Comparison of ENCODE assay signal across 15 cellular contexts in genomic region chr10:31936933-31937332, GRCh38. TPM values are rescaled to one million over a fixed set of nuclear protein-coding genes. Genes with fewer than 3 reads are reported as not detected.
DNase-seq lines count a peak whose midpoint lies in the region; ATAC-seq, FAIRE-seq and TF ChIP-seq lines count a peak whose summit lies in the region.
"Had no signal": no experiment of that assay in that cellular context is flagged by ENCODE, and none has a peak within 500 bp of the region (broad histone marks: within the 10 kb centered on the region; RNA-seq: fewer than 3 reads in every experiment).

No MANE protein-coding gene starts in this region.

- no peak overlapping the region for H3K4me3 Mint-ChIP-seq in WTC11

- H3K9me3 Mint-ChIP-seq in WTC11: no peaks in the 10 kb centered on the region

- H3K36me3 ChIP-seq in hepatocyte (replicated peaks; ENCODE audit: insufficient read depth, low read depth) (no peaks in the 10 kb centered on the region), tibial nerve (no peaks in the 10 kb centered on the region)
- H3K36me3 ChIP-seq: prostate gland had no signal

- H3K4me3 ChIP-seq in hepatocyte: no peak overlapping the region
- no peak overlapping the region for H3K4me3 ChIP-seq in tibial nerve
- H3K4me3 ChIP-seq: prostate gland had no signal

- no peak for TF ChIP-seq POLR2A in tibial nerve (IDR thresholded peaks at IDR 0.05)

- H3K27ac Mint-ChIP-seq in WTC11: peak overlapping the region; percentile 58; the same call in 1 of the 2 replicates

- DNase-seq in Right ventricle myocardium superior (no peak), cardiac septum (ENCODE audit: low spot score) (no peak), WTC11 (ENCODE audit: low spot score) (no peak), hepatocyte (ENCODE audit: low spot score) (no peak), tibial nerve (ENCODE audit: low spot score in 2 of 2) (no peak), RCC 7860 (ENCODE audit: low spot score) (no peak), occipital lobe (lab: John Stamatoyannopoulos, UW) (no peak)
- DNase-seq: activated naive CD4-positive, alpha-beta T cell treated with Interleukin-2 at 50 U/mL for 16 hours; effector CD8-positive, alpha-beta T cell; NCI-H1930; NCI-H524; RPMI8226; substantia nigra had no signal

- no peaks in the 10 kb centered on the region for H4K20me1 ChIP-seq in hepatocyte (ENCODE audit: insufficient read depth, poor library complexity, severe bottlenecking)

- peaks cover 8% of the 10 kb centered on the region for H3K4me1 ChIP-seq in hepatocyte (ENCODE audit: insufficient read depth)
- H3K4me1 ChIP-seq in tibial nerve: peaks cover 0 to 23% (median 5%) of the 10 kb centered on the region in 4 donors
- H3K4me1 ChIP-seq: prostate gland had no signal

- ATAC-seq in Right ventricle myocardium superior (ENCODE audit: poor library complexity) (peak; percentile 18), WTC11 (no peak), HG02588 (IDR thresholded peaks at IDR 0.05; ENCODE audit: unreplicated experiment) (no peak)

- intact Hi-C loops in Right ventricle myocardium superior (cut with DNase I) (no loop called here), cardiac septum (cut with DNase I) (no loop called here)

- FAIRE-seq in RCC 7860 (lab: Jason Lieb, UNC): no peak

- WGBS in hepatocyte (ENCODE audit: low lambda C conversion rate, missing lambda C conversion rate): 63% methylated on average over 5 of the region's 5 CpGs
- WGBS in tibial nerve, 2 donors: 46 to 47% methylated on average over 5 of the region's 5 CpGs

- H3K4me2 ChIP-seq in hepatocyte: peak overlapping the region; percentile 29

- POLR2A ChIA-PET in WTC11 (lab: Charles Lee): no interaction called here

- peak overlapping the region; percentile 39 for H3K27ac ChIP-seq in hepatocyte
- peak overlapping the region in 3 of 4 donors; percentile 1 to 68 (median 61) for H3K27ac ChIP-seq in tibial nerve

- peak overlapping the region; percentile 23 for H2AFZ ChIP-seq in hepatocyte

- H3K9me2 ChIP-seq in hepatocyte (replicated peaks; ENCODE audit: insufficient read depth): no peaks in the 10 kb centered on the region

- CTCF ChIA-PET in WTC11 (lab: Charles Lee): no interaction called here

- no peaks in the 10 kb centered on the region for H3K27me3 Mint-ChIP-seq in WTC11 (ENCODE audit: low read depth)

- no peak for TF ChIP-seq EP300 in tibial nerve (IDR thresholded peaks at IDR 0.05)

- H3K36me3 Mint-ChIP-seq in WTC11: no peaks in the 10 kb centered on the region

- H3K79me2 ChIP-seq in hepatocyte: peaks cover 8% of the 10 kb centered on the region

- no peaks in the 10 kb centered on the region for H3K27me3 ChIP-seq in hepatocyte
- H3K27me3 ChIP-seq in tibial nerve: no peaks in the 10 kb centered on the region

- peaks cover 8% of the 10 kb centered on the region for H3K4me1 Mint-ChIP-seq in WTC11

- TF ChIP-seq CTCF in WTC11 (IDR thresholded peaks at IDR 0.05): no peak
- TF ChIP-seq CTCF in hepatocyte (IDR thresholded peaks at IDR 0.05; ENCODE audit: poor library complexity): no peak
- TF ChIP-seq CTCF in tibial nerve (IDR thresholded peaks at IDR 0.05): no peak

- no peaks in the 10 kb centered on the region for H3K9me3 ChIP-seq in hepatocyte (ENCODE audit: low read depth)
- H3K9me3 ChIP-seq in tibial nerve: no peaks in the 10 kb centered on the region
- H3K9me3 ChIP-seq: prostate gland had no signal

TF ChIP-seq in WTC11, 78 proteins besides CTCF, POLR2A, EP300 and RAD21:
- TF ChIP-seq ATF6 (CRISPR knock-in tag; IDR thresholded peaks at IDR 0.05) (no peak), AFF4 (CRISPR knock-in tag; IDR thresholded peaks at IDR 0.05; ENCODE audit: borderline replicate concordance) (no peak), ERG (CRISPR knock-in tag; IDR thresholded peaks at IDR 0.05) (no peak), ZNF263 (CRISPR knock-in tag; IDR thresholded peaks at IDR 0.05; ENCODE audit: low read depth) (no peak), E2F5 (CRISPR knock-in tag; IDR thresholded peaks at IDR 0.05) (no peak), ATF3 (CRISPR knock-in tag; conservative IDR thresholded peaks at IDR 0.05) (no peak)

RNA-seq across cellular contexts. Expression of gene ARHGAP12, which starts 8.3 kb away (rescaled TPM):
- 21.7 TPM for total RNA-seq in Right ventricle myocardium superior
- 21.7 TPM for total RNA-seq in cardiac septum
- 34.1 to 39.5 TPM (median 36.9 TPM) in 3 replicates for total RNA-seq in WTC11 (2021)
- 55.6 and 56.8 TPM in 2 replicates for total RNA-seq in hepatocyte
- polyA plus RNA-seq in hepatocyte: 14.9 and 16.4 TPM in 2 replicates
- total RNA-seq in tibial nerve: 10 to 100 TPM; 38.8 to 65.7 (median 47.7) TPM
- 96.5 TPM for total RNA-seq in occipital lobe
